20 cellular contexts compared by ENCODE assay signal in genomic region chr12:121264951-121265350, GRCh38. TPM values are rescaled to one million over a fixed set of nuclear protein-coding genes. Genes with fewer than 3 reads are reported as not detected.
DNase-seq lines count a peak whose midpoint lies in the region; ATAC-seq and TF ChIP-seq lines count a peak whose summit lies in the region.
"Had no signal": no experiment of that assay in that cellular context is flagged by ENCODE, and none has a peak within 500 bp of the region (broad histone marks: within the 10 kb centered on the region; RNA-seq: fewer than 3 reads in every experiment).

No MANE protein-coding gene starts in this region.

- no peak for ATAC-seq in Right ventricle myocardium superior (ENCODE audit: poor library complexity)
- ATAC-seq: HepG2 had no signal

- no peak overlapping the region for H3K27ac ChIP-seq in right atrium auricular region
- peak overlapping the region; percentile 64 for H3K27ac ChIP-seq in temporal lobe (ENCODE audit: low read depth, low read length)
- H3K27ac ChIP-seq: C4-2B, Peyer's patch had no signal

- H3K27me3 Mint-ChIP-seq in chondrocyte (ENCODE audit: low read depth) = no peaks in the 10 kb centered on the region

- TF ChIP-seq CTCF in right atrium auricular region (IDR thresholded peaks at IDR 0.05) = no peak
- no peak for TF ChIP-seq CTCF in chondrocyte (IDR thresholded peaks at IDR 0.05)

- intact Hi-C loops in Right ventricle myocardium superior (cut with DNase I) = no loop called here

- peak overlapping the region; percentile 15 for H3K27ac Mint-ChIP-seq in chondrocyte (ENCODE audit: unreplicated experiment)
- H3K27ac Mint-ChIP-seq: HFFc6 had no signal

- no peaks in the 10 kb centered on the region for H3K27me3 ChIP-seq in right atrium auricular region
- H3K27me3 ChIP-seq: Peyer's patch had no signal

- no peak overlapping the region for H3K4me3 Mint-ChIP-seq in chondrocyte (ENCODE audit: unreplicated experiment)
- H3K4me3 Mint-ChIP-seq: HFFc6 had no signal

- no peaks in the 10 kb centered on the region for H3K4me1 ChIP-seq in right atrium auricular region
- H3K4me1 ChIP-seq: Peyer's patch had no signal

- no peak overlapping the region for H3K4me3 ChIP-seq in right atrium auricular region
- H3K4me3 ChIP-seq: Peyer's patch had no signal

- H3K4me1 Mint-ChIP-seq in chondrocyte (ENCODE audit: low read depth) = no peaks in the 10 kb centered on the region

- H3K9me3 Mint-ChIP-seq in chondrocyte (ENCODE audit: low read depth) = no peaks in the 10 kb centered on the region
- H3K9me3 Mint-ChIP-seq: HFFc6 had no signal

- peaks cover 29% of the 10 kb centered on the region for H3K36me3 Mint-ChIP-seq in chondrocyte (ENCODE audit: low read depth)

- DNase-seq in Right ventricle myocardium superior (peak; percentile 0), right atrium auricular region (ENCODE audit: low spot score) (no peak), chondrocyte (ENCODE audit: low spot score) (no peak), medulla oblongata (ENCODE audit: extremely low spot score) (peak; percentile 60), anterior cingulate cortex (lab: John Stamatoyannopoulos, UW) (no peak), amniotic stem cell (lab: John Stamatoyannopoulos, UW) (no peak), NCI-H2029 (lab: John Stamatoyannopoulos, UW) (no peak)
- DNase-seq: DMS79; HFFc6; KBM-7; NCI-H1105 treated with DMSO at 0.1 percent for 48 hours; NCI-H1694; NCI-H2171; NCI-H446; NCI-H69; NK-92 treated with Interleukin-12 subunit alpha and Interleukin-12 subunit beta, amount 100 ng/mL, for 24 hours; Peyer's patch had no signal

- H3K36me3 ChIP-seq in right atrium auricular region = peaks cover 39% of the 10 kb centered on the region

- no peaks in the 10 kb centered on the region for H3K9me3 ChIP-seq in right atrium auricular region
- H3K9me3 ChIP-seq: Peyer's patch had no signal

RNA-seq across cellular contexts. Expression of gene CAMKK2, which starts 31.6 kb away (rescaled TPM):
- total RNA-seq in Right ventricle myocardium superior = 14.8 TPM
- total RNA-seq in right atrium auricular region = 10 to 100 TPM; 14.4 to 16.9 TPM
- total RNA-seq in chondrocyte = 33.7 to 42.7 TPM (median 36.0 TPM) in 3 replicates
- 57.8 TPM for total RNA-seq in temporal lobe

RNA-seq across cellular contexts. Expression of gene P2RX4, which starts 55.0 kb away (rescaled TPM):
- total RNA-seq in Right ventricle myocardium superior = 7.4 TPM
- 10 to 100 TPM; 21.8 to 21.9 TPM for total RNA-seq in right atrium auricular region
- 14.7 to 23.3 TPM (median 20.7 TPM) in 3 replicates for total RNA-seq in chondrocyte
- total RNA-seq in temporal lobe = 3.7 TPM

Comparison
In these comparisons a context has a peak if more than half of its experiments do, and no peak if none do; other contexts are left out.
1. DNase-seq: peak in Right ventricle myocardium superior (single experiment) and medulla oblongata (single experiment); none in right atrium auricular region (single experiment), chondrocyte (single experiment), anterior cingulate cortex (0 of 58), amniotic stem cell (single experiment) and NCI-H2029 (single experiment).